Comparison of ENCODE assay signal across 21 cellular contexts in the genomic region with DNA sequence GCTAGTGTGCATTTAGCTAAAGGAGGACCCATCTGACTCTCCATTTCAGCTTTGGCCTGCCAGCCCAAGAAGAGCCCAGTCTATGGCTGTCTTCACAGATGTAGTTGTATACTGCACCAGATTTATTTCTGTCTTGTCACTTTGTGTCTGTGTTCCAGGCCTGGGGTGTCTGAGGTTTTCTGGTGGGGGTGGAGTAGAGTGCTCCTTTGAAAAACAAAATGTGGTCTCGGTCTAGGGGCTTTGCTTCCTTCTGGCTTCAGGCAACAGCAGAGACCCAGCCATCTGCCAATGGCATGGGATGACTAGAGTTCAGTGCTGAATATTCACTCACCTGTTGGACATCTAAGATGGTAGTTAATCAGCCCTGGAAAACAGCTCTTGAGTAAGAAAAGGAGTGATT.
"Had no signal": no experiment of that assay in that cellular context is flagged by ENCODE, and none has a peak within 500 bp of the region (broad histone marks: within the 10 kb centered on the region; RNA-seq: fewer than 3 reads in every experiment).

No MANE protein-coding gene starts in this region.

- FAIRE-seq: kidney, urothelium cell line had no signal

- DNase-seq: colonic mucosa; effector CD8-positive, alpha-beta T cell; endodermal cell; foreskin keratinocyte; heart left ventricle; kidney; left colon; left ventricle myocardium inferior; mammary epithelial cell; mesendoderm; naive thymus-derived CD8-positive, alpha-beta T cell; nephron progenitor cell; nucleus accumbens; ovary; posterior cingulate gyrus; psoas muscle; right cardiac atrium; spleen; stimulated activated naive B cell treated with anti-CD40 and anti-IgM and Interleukin-4, amounts not matched to agents 10 μg/mL and 1 μg/mL and 100 μg/mL, for 72 hours; upper lobe of left lung had no signal
